ENCODE assay signal across 1 cellular context in the genomic region with DNA sequence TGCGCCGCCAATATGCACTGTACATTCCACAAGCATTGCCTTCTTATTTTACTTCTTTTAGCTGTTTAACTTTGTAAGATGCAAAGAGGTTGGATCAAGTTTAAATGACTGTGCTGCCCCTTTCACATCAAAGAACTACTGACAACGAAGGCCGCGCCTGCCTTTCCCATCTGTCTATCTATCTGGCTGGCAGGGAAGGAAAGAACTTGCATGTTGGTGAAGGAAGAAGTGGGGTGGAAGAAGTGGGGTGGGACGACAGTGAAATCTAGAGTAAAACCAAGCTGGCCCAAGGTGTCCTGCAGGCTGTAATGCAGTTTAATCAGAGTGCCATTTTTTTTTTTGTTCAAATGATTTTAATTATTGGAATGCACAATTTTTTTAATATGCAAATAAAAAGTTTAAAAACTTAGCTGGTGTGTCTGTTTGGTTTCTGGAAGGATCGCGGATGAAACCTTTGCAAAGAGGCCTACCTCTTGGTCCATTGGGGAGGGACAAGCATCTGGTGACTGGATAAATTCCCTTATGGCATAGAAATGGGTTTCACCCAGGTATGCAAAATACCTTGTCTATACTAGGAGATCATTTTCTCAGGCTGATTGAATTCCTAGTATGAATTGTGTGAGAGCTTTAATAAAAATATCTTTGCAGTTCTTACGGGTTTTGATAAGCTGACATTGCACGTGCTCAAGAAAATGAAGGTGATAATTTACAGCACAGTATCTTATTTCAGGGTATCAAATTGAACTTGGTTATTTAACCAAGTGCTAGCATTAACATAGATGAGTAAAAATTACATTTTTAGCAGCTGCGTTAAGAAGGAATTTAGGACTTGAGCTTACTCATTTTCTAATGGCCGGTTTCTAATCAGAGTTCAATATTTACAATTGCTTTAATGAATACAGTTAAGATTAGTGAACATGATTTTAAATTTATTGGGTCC.
A peak's percentile ranks its signal among the peaks of the same experiment; 100 is the strongest.
TF ChIP-seq lines count a peak whose summit lies in the region.

No MANE protein-coding gene starts in this region.

TF ChIP-seq in GM12878, 131 proteins besides CTCF, POLR2A, EP300 and RAD21:
- TF ChIP-seq MEF2A (IDR thresholded peaks at IDR 0.05; ENCODE audit: insufficient read depth, low read depth, low read length) (peak; percentile 35; the same call in 1 of the 2 replicates), BHLHE40 (IDR thresholded peaks at IDR 0.05; ENCODE audit: borderline replicate concordance in 1 of 2, low read depth in 2 of 2, low read length in 1 of 2) (peak; percentile 72 to 82), TBL1XR1 (IDR thresholded peaks at IDR 0.05; ENCODE audit: low read depth, low read length) (peak; percentile 21; the same call in 1 of the 2 replicates), SMAD5 (IDR thresholded peaks at IDR 0.05; ENCODE audit: low read depth) (peak; percentile 90), MYB (IDR thresholded peaks at IDR 0.05; ENCODE audit: borderline replicate concordance, low read depth, low read length) (peak; percentile 36; the same call in 1 of the 2 replicates), TARDBP (IDR thresholded peaks at IDR 0.05; ENCODE audit: borderline replicate concordance) (peak; percentile 13; the same call in 1 of the 2 replicates), SMAD1 (IDR thresholded peaks at IDR 0.05; ENCODE audit: low read depth, partially characterized antibody) (peak; percentile 93), PAX5 (IDR thresholded peaks at IDR 0.05; ENCODE audit: borderline replicate concordance, low read depth, low read length) (peak; percentile 73; the same call in 1 of the 2 replicates), ZBED1 (IDR thresholded peaks at IDR 0.05; ENCODE audit: borderline replicate concordance) (peak; percentile 66; the same call in 1 of the 2 replicates), POLR2AphosphoS2 (IDR thresholded peaks at IDR 0.05; ENCODE audit: low read depth, low read length) (peak; percentile 93), GATAD2B (conservative IDR thresholded peaks at IDR 0.05; ENCODE audit: low read depth) (0 out of 2 replicates have a peak, but pooled peaks have one; percentile 26), JUNB (IDR thresholded peaks at IDR 0.05) (0 out of 2 replicates have a peak, but pooled peaks have one; percentile 5), POU2F2 (IDR thresholded peaks at IDR 0.05; ENCODE audit: borderline replicate concordance, low read depth, low read length) (peak; percentile 88; the same call in 2 of the 3 replicates), BACH1 (IDR thresholded peaks at IDR 0.05; ENCODE audit: borderline replicate concordance) (peak; percentile 74; the same call in 1 of the 2 replicates), POLR2AphosphoS5 (IDR thresholded peaks at IDR 0.05; ENCODE audit: low read length) (peak; percentile 67), BMI1 (IDR thresholded peaks at IDR 0.05; ENCODE audit: borderline replicate concordance) (peak; percentile 62)
- TF ChIP-seq, protein P1, sequence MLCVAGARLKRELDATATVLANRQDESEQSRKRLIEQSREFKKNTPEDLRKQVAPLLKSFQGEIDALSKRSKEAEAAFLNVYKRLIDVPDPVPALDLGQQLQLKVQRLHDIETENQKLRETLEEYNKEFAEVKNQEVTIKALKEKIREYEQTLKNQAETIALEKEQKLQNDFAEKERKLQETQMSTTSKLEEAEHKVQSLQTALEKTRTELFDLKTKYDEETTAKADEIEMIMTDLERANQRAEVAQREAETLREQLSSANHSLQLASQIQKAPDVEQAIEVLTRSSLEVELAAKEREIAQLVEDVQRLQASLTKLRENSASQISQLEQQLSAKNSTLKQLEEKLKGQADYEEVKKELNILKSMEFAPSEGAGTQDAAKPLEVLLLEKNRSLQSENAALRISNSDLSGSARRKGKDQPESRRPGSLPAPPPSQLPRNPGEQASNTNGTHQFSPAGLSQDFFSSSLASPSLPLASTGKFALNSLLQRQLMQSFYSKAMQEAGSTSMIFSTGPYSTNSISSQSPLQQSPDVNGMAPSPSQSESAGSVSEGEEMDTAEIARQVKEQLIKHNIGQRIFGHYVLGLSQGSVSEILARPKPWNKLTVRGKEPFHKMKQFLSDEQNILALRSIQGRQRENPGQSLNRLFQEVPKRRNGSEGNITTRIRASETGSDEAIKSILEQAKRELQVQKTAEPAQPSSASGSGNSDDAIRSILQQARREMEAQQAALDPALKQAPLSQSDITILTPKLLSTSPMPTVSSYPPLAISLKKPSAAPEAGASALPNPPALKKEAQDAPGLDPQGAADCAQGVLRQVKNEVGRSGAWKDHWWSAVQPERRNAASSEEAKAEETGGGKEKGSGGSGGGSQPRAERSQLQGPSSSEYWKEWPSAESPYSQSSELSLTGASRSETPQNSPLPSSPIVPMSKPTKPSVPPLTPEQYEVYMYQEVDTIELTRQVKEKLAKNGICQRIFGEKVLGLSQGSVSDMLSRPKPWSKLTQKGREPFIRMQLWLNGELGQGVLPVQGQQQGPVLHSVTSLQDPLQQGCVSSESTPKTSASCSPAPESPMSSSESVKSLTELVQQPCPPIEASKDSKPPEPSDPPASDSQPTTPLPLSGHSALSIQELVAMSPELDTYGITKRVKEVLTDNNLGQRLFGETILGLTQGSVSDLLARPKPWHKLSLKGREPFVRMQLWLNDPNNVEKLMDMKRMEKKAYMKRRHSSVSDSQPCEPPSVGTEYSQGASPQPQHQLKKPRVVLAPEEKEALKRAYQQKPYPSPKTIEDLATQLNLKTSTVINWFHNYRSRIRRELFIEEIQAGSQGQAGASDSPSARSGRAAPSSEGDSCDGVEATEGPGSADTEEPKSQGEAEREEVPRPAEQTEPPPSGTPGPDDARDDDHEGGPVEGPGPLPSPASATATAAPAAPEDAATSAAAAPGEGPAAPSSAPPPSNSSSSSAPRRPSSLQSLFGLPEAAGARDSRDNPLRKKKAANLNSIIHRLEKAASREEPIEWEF (IDR thresholded peaks at IDR 0.05; ENCODE audit: insufficient replicate concordance, low read depth, low read length), result peak; percentile 65
- TF ChIP-seq, protein P2, sequence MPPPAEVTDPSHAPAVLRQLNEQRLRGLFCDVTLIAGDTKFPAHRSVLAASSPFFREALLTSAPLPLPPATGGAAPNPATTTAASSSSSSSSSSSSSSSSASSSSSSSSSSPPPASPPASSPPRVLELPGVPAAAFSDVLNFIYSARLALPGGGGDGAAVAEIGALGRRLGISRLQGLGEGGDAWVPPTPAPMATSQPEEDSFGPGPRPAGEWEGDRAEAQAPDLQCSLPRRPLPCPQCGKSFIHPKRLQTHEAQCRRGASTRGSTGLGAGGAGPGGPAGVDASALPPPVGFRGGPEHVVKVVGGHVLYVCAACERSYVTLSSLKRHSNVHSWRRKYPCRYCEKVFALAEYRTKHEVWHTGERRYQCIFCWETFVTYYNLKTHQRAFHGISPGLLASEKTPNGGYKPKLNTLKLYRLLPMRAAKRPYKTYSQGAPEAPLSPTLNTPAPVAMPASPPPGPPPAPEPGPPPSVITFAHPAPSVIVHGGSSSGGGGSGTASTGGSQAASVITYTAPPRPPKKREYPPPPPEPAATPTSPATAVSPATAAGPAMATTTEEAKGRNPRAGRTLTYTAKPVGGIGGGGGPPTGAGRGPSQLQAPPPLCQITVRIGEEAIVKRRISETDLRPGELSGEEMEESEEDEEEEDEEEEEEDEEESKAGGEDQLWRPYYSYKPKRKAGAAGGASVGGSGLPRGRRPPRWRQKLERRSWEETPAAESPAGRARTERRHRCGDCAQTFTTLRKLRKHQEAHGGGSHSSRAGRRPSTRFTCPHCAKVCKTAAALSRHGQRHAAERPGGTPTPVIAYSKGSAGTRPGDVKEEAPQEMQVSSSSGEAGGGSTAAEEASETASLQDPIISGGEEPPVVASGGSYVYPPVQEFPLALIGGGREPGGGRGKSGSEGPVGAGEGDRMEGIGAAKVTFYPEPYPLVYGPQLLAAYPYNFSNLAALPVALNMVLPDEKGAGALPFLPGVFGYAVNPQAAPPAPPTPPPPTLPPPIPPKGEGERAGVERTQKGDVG (CRISPR knock-in tag; IDR thresholded peaks at IDR 0.05), result peak; percentile 80; the same call in 1 of the 2 replicates
- TF ChIP-seq, protein P3, sequence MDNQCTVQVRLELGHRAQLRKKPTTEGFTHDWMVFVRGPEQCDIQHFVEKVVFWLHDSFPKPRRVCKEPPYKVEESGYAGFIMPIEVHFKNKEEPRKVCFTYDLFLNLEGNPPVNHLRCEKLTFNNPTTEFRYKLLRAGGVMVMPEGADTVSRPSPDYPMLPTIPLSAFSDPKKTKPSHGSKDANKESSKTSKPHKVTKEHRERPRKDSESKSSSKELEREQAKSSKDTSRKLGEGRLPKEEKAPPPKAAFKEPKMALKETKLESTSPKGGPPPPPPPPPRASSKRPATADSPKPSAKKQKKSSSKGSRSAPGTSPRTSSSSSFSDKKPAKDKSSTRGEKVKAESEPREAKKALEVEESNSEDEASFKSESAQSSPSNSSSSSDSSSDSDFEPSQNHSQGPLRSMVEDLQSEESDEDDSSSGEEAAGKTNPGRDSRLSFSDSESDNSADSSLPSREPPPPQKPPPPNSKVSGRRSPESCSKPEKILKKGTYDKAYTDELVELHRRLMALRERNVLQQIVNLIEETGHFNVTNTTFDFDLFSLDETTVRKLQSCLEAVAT (IDR thresholded peaks at IDR 0.05), result peak; percentile 17
- TF ChIP-seq, protein P4, sequence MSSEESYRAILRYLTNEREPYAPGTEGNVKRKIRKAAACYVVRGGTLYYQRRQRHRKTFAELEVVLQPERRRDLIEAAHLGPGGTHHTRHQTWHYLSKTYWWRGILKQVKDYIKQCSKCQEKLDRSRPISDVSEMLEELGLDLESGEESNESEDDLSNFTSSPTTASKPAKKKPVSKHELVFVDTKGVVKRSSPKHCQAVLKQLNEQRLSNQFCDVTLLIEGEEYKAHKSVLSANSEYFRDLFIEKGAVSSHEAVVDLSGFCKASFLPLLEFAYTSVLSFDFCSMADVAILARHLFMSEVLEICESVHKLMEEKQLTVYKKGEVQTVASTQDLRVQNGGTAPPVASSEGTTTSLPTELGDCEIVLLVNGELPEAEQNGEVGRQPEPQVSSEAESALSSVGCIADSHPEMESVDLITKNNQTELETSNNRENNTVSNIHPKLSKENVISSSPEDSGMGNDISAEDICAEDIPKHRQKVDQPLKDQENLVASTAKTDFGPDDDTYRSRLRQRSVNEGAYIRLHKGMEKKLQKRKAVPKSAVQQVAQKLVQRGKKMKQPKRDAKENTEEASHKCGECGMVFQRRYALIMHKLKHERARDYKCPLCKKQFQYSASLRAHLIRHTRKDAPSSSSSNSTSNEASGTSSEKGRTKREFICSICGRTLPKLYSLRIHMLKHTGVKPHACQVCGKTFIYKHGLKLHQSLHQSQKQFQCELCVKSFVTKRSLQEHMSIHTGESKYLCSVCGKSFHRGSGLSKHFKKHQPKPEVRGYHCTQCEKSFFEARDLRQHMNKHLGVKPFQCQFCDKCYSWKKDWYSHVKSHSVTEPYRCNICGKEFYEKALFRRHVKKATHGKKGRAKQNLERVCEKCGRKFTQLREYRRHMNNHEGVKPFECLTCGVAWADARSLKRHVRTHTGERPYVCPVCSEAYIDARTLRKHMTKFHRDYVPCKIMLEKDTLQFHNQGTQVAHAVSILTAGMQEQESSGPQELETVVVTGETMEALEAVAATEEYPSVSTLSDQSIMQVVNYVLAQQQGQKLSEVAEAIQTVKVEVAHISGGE (CRISPR knock-in tag; IDR thresholded peaks at IDR 0.05), result peak; percentile 24; the same call in 1 of the 2 replicates
- TF ChIP-seq, protein P5, sequence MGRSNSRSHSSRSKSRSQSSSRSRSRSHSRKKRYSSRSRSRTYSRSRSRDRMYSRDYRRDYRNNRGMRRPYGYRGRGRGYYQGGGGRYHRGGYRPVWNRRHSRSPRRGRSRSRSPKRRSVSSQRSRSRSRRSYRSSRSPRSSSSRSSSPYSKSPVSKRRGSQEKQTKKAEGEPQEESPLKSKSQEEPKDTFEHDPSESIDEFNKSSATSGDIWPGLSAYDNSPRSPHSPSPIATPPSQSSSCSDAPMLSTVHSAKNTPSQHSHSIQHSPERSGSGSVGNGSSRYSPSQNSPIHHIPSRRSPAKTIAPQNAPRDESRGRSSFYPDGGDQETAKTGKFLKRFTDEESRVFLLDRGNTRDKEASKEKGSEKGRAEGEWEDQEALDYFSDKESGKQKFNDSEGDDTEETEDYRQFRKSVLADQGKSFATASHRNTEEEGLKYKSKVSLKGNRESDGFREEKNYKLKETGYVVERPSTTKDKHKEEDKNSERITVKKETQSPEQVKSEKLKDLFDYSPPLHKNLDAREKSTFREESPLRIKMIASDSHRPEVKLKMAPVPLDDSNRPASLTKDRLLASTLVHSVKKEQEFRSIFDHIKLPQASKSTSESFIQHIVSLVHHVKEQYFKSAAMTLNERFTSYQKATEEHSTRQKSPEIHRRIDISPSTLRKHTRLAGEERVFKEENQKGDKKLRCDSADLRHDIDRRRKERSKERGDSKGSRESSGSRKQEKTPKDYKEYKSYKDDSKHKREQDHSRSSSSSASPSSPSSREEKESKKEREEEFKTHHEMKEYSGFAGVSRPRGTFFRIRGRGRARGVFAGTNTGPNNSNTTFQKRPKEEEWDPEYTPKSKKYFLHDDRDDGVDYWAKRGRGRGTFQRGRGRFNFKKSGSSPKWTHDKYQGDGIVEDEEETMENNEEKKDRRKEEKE (IDR thresholded peaks at IDR 0.05), result peak; percentile 59; the same call in 1 of the 2 replicates
- TF ChIP-seq, protein P6, sequence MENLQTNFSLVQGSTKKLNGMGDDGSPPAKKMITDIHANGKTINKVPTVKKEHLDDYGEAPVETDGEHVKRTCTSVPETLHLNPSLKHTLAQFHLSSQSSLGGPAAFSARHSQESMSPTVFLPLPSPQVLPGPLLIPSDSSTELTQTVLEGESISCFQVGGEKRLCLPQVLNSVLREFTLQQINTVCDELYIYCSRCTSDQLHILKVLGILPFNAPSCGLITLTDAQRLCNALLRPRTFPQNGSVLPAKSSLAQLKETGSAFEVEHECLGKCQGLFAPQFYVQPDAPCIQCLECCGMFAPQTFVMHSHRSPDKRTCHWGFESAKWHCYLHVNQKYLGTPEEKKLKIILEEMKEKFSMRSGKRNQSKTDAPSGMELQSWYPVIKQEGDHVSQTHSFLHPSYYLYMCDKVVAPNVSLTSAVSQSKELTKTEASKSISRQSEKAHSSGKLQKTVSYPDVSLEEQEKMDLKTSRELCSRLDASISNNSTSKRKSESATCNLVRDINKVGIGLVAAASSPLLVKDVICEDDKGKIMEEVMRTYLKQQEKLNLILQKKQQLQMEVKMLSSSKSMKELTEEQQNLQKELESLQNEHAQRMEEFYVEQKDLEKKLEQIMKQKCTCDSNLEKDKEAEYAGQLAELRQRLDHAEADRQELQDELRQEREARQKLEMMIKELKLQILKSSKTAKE (IDR thresholded peaks at IDR 0.05; ENCODE audit: low read depth, poor library complexity, severe bottlenecking), result peak; percentile 41
- TF ChIP-seq, protein P7, sequence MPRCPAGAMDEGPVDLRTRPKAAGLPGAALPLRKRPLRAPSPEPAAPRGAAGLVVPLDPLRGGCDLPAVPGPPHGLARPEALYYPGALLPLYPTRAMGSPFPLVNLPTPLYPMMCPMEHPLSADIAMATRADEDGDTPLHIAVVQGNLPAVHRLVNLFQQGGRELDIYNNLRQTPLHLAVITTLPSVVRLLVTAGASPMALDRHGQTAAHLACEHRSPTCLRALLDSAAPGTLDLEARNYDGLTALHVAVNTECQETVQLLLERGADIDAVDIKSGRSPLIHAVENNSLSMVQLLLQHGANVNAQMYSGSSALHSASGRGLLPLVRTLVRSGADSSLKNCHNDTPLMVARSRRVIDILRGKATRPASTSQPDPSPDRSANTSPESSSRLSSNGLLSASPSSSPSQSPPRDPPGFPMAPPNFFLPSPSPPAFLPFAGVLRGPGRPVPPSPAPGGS (IDR thresholded peaks at IDR 0.05; ENCODE audit: borderline replicate concordance, insufficient read depth, low read depth, low read length, poor library complexity, severe bottlenecking), result peak; percentile 73
